In genomic region chr12:58148976-58149375, GRCh38 we compare ENCODE assay signal across 24 cellular contexts.
"Had no signal": no experiment of that assay in that cellular context is flagged by ENCODE, and none has a peak within 500 bp of the region (broad histone marks: within the 10 kb centered on the region; RNA-seq: fewer than 3 reads in every experiment).

No MANE protein-coding gene starts in this region.

- DNase-seq: activated CD4-positive, alpha-beta T cell treated with anti-CD3 and anti-CD28 coated beads for 36 hours; activated CD4-positive, alpha-beta T cell treated with anti-CD3 and anti-CD28 coated beads, Interleukin-2, amount 10 ng/mL, durations not matched to agents 7 days and 5 days; activated CD4-positive, alpha-beta T cell treated with anti-CD3 and anti-CD28 coated beads, Interleukin-2, amount 50 U/mL, for 4 hours; activated CD4-positive, CD25-positive, alpha-beta regulatory T cell; activated CD4-positive, CD25-positive, alpha-beta regulatory T cell treated with anti-CD3 and anti-CD28 coated beads, Interleukin-2, amount 50 U/mL, for 72 hours; activated CD8-positive, alpha-beta memory T cell treated with anti-CD3 and anti-CD28 coated beads for 24 hours; activated CD8-positive, alpha-beta T cell treated with anti-CD3 and anti-CD28 coated beads for 36 hours; activated effector memory CD4-positive, alpha-beta T cell treated with Interleukin-2 at 50 U/mL for 16 hours; activated gamma-delta T cell treated with Interleukin-2 at 50 U/mL for 16 hours; activated naive CD4-positive, alpha-beta T cell treated with anti-CD3 and anti-CD28 coated beads for 36 hours; activated naive CD8-positive, alpha-beta T cell treated with anti-CD3 and anti-CD28 coated beads, Interleukin-2, amount 10 ng/mL, durations not matched to agents 7 days and 5 days; activated T-cell treated with anti-CD3 and anti-CD28 coated beads, Interleukin-2, amount 50 U/mL, for 4 hours; central memory CD4-positive, alpha-beta T cell; cerebellar nuclear complex; colonic mucosa; effector CD8-positive, alpha-beta T cell; endodermal cell; T-helper 2 cell had no signal

- H3K4me1 ChIP-seq: ascending aorta, colonic mucosa had no signal

- H3K4me3 Mint-ChIP-seq: activated CD4-positive, alpha-beta T cell treated with anti-CD3 and anti-CD28 coated beads for 36 hours; activated CD4-positive, alpha-beta T cell treated with anti-CD3 and anti-CD28 coated beads, Interleukin-2, amount 10 ng/mL, durations not matched to agents 7 days and 5 days; activated CD8-positive, alpha-beta T cell treated with anti-CD3 and anti-CD28 coated beads for 36 hours; activated naive CD4-positive, alpha-beta T cell treated with anti-CD3 and anti-CD28 coated beads for 36 hours; activated naive CD8-positive, alpha-beta T cell treated with anti-CD3 and anti-CD28 coated beads, Interleukin-2, amount 10 ng/mL, durations not matched to agents 7 days and 5 days; activated T-cell treated with anti-CD3 and anti-CD28 coated beads, Interleukin-2, amount 50 U/mL, for 4 hours; activated T-helper 17 cell treated with anti-CD3 and anti-CD28 coated beads, Interleukin-2, amount 50 U/mL, for 72 hours; endodermal cell had no signal

- H3K9me3 Mint-ChIP-seq: activated CD8-positive, alpha-beta T cell treated with anti-CD3 and anti-CD28 coated beads for 36 hours; activated T-helper 17 cell treated with anti-CD3 and anti-CD28 coated beads, Interleukin-2, amount 50 U/mL, for 72 hours; endodermal cell had no signal

- FAIRE-seq: frontal cortex had no signal

- H3K4me1 Mint-ChIP-seq: activated CD4-positive, alpha-beta T cell treated with anti-CD3 and anti-CD28 coated beads for 36 hours; activated CD4-positive, alpha-beta T cell treated with anti-CD3 and anti-CD28 coated beads, Interleukin-2, amount 10 ng/mL, durations not matched to agents 7 days and 5 days; activated naive CD8-positive, alpha-beta T cell treated with anti-CD3 and anti-CD28 coated beads, Interleukin-2, amount 10 ng/mL, durations not matched to agents 7 days and 5 days; activated T-helper 17 cell treated with anti-CD3 and anti-CD28 coated beads, Interleukin-2, amount 50 U/mL, for 72 hours had no signal

- H3K27ac Mint-ChIP-seq: activated CD4-positive, alpha-beta T cell treated with anti-CD3 and anti-CD28 coated beads for 36 hours; activated CD4-positive, alpha-beta T cell treated with anti-CD3 and anti-CD28 coated beads, Interleukin-2, amount 10 ng/mL, durations not matched to agents 7 days and 5 days; activated CD8-positive, alpha-beta T cell treated with anti-CD3 and anti-CD28 coated beads for 36 hours; activated naive CD4-positive, alpha-beta T cell treated with anti-CD3 and anti-CD28 coated beads for 36 hours; activated naive CD4-positive, alpha-beta T cell treated with anti-CD3 and anti-CD28 coated beads, Interleukin-2, amount 50 U/mL, for 72 hours; activated naive CD8-positive, alpha-beta T cell treated with anti-CD3 and anti-CD28 coated beads, Interleukin-2, amount 10 ng/mL, durations not matched to agents 7 days and 5 days; activated T-helper 17 cell treated with anti-CD3 and anti-CD28 coated beads, Interleukin-2, amount 50 U/mL, for 72 hours; endodermal cell had no signal

- H3K36me3 Mint-ChIP-seq: activated naive CD8-positive, alpha-beta T cell treated with anti-CD3 and anti-CD28 coated beads, Interleukin-2, amount 10 ng/mL, durations not matched to agents 7 days and 5 days had no signal

- H3K27me3 ChIP-seq: ascending aorta, cardiac muscle cell, colonic mucosa had no signal

- H3K9me3 ChIP-seq: colonic mucosa had no signal

- H3K36me3 ChIP-seq: ascending aorta, cardiac muscle cell, colonic mucosa had no signal

- H3K4me3 ChIP-seq: ascending aorta, cardiac muscle cell, colonic mucosa had no signal

- H3K27ac ChIP-seq: ascending aorta, cardiac muscle cell, colonic mucosa had no signal

- ATAC-seq: activated CD4-positive, alpha-beta T cell treated with anti-CD3 and anti-CD28 coated beads for 36 hours; activated CD8-positive, alpha-beta T cell treated with anti-CD3 and anti-CD28 coated beads for 36 hours; activated naive CD4-positive, alpha-beta T cell treated with anti-CD3 and anti-CD28 coated beads, Interleukin-2, amount 50 U/mL, for 72 hours; activated T-cell treated with anti-CD3 and anti-CD28 coated beads, Interleukin-2, amount 50 U/mL, for 4 hours; activated T-helper 17 cell treated with anti-CD3 and anti-CD28 coated beads, Interleukin-2, amount 50 U/mL, for 72 hours; esophagus mucosa had no signal
